ENCODE assay signal across 8 cellular contexts in the genomic region with DNA sequence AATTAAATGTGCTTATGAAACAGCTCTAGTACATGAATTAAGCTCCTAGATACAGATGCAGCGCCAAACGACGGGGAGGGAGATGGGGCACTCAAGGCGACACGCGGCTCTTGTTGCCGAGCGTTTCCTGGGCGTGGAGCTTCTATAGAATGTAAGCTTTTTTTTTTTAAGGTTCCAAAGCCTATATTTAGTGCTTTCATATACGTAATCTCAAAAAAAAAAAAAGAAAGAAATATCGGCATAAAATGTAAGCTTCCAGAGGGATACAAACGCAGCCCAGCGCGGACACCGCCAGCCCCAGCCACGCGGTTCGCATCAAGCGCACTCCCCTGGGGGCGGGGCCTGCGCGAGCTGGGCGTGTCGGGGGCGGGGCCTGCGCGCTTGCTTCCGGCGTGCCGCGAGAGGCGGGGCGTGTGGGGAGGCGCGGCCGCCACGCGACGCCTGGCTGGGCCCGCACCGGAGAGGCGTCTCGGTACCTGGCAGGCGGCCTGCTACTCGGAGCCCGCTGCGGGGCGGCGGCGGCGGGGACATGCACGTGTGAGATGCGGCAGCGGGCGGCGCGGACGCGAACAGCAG. TPM values are rescaled to one million over a fixed set of nuclear protein-coding genes. Genes with fewer than 3 reads are reported as not detected.
DNase-seq lines count a peak whose midpoint lies in the region; ATAC-seq and TF ChIP-seq lines count a peak whose summit lies in the region.

URI1 (plus strand) TSS at position 412 of the 576 bp plus-strand sequence. CDS start 309 bp downstream, outside the sequence.

- H3K27me3 ChIP-seq in RWPE2 (ENCODE audit: insufficient read depth, poor library complexity, severe bottlenecking): no peaks in the 10 kb centered on the region

- H3K4me1 ChIP-seq in RWPE2 (ENCODE audit: insufficient read depth, poor library complexity, severe bottlenecking): peaks cover 24% of the 10 kb centered on the region

- peak within 1 kb of the TSS; percentile 96 for H3K27ac Mint-ChIP-seq in neural crest cell (ENCODE audit: unreplicated experiment)
- peak within 1 kb of the TSS; percentile 94 to 98 for H3K27ac Mint-ChIP-seq in stimulated activated naive CD8-positive, alpha-beta T cell treated with anti-CD3 and anti-CD28 coated beads, Interleukin-15, amount 100 ng/mL, for 72 hours

- peaks cover 12% of the 10 kb centered on the region for H3K27me3 Mint-ChIP-seq in neural crest cell (ENCODE audit: low read depth)
- no peaks in the 10 kb centered on the region for H3K27me3 Mint-ChIP-seq in stimulated activated naive CD8-positive, alpha-beta T cell treated with anti-CD3 and anti-CD28 coated beads, Interleukin-15, amount 100 ng/mL, for 72 hours

- TF ChIP-seq CTCF in RWPE2 (IDR thresholded peaks at IDR 0.05; ENCODE audit: poor library complexity, severe bottlenecking): no peak
- TF ChIP-seq CTCF in neural crest cell (conservative IDR thresholded peaks at IDR 0.05): no peak

- peak; percentile 86 for ATAC-seq in RWPE2 (ENCODE audit: low read depth)
- peak; percentile 91 for ATAC-seq in stimulated activated naive CD8-positive, alpha-beta T cell treated with anti-CD3 and anti-CD28 coated beads, Interleukin-15, amount 100 ng/mL, for 72 hours

- peak within 1 kb of the TSS; percentile 100 for H3K4me3 ChIP-seq in RWPE2 (ENCODE audit: severe bottlenecking)

- H3K27ac ChIP-seq in RWPE2 (ENCODE audit: poor library complexity, severe bottlenecking): peak within 1 kb of the TSS; percentile 54

- DNase-seq in Daoy (ENCODE audit: low read depth) (peak; percentile 94), GOT3 (lab: John Stamatoyannopoulos, UW) (peak; percentile 56), LoVo (ENCODE audit: low spot score) (peak; percentile 91), RWPE2 (ENCODE audit: low spot score) (peak; percentile 75), fibroblast of the conjunctiva (ENCODE audit: low read depth) (peak; percentile 53), neural crest cell (ENCODE audit: low read depth, low spot score) (peak; percentile 93)
- peak; percentile 95 for DNase-seq in activated T-helper 9 cell treated with anti-CD3 and anti-CD28 coated beads, Interleukin-2, amount 50 U/mL, for 16 hours (ENCODE audit: low read depth)
- DNase-seq in stimulated activated naive CD8-positive, alpha-beta T cell treated with anti-CD3 and anti-CD28 coated beads, Interleukin-15, amount 100 ng/mL, for 72 hours: peak; percentile 92 to 95

- peak within 1 kb of the TSS; percentile 97 for H3K4me3 Mint-ChIP-seq in neural crest cell
- peak within 1 kb of the TSS; percentile 89 to 95 for H3K4me3 Mint-ChIP-seq in stimulated activated naive CD8-positive, alpha-beta T cell treated with anti-CD3 and anti-CD28 coated beads, Interleukin-15, amount 100 ng/mL, for 72 hours

- peaks cover 36% of the 10 kb centered on the region for H3K4me1 Mint-ChIP-seq in neural crest cell
- H3K4me1 Mint-ChIP-seq in stimulated activated naive CD8-positive, alpha-beta T cell treated with anti-CD3 and anti-CD28 coated beads, Interleukin-15, amount 100 ng/mL, for 72 hours: peaks cover 46% of the 10 kb centered on the region

- H3K36me3 ChIP-seq in RWPE2 (ENCODE audit: low read depth): peaks cover 10% of the 10 kb centered on the region

- peaks cover 18% of the 10 kb centered on the region for H3K9me3 Mint-ChIP-seq in neural crest cell
- H3K9me3 Mint-ChIP-seq in stimulated activated naive CD8-positive, alpha-beta T cell treated with anti-CD3 and anti-CD28 coated beads, Interleukin-15, amount 100 ng/mL, for 72 hours: peaks cover 6% of the 10 kb centered on the region in 2 donors

- peaks cover 10% of the 10 kb centered on the region for H3K36me3 Mint-ChIP-seq in neural crest cell (ENCODE audit: low read depth)

- no peaks in the 10 kb centered on the region for H3K9me3 ChIP-seq in RWPE2 (ENCODE audit: severe bottlenecking)

RNA-seq across cellular contexts. Expression of gene URI1, which starts in this region (rescaled TPM):
- total RNA-seq in Daoy (2014; rRNA removed; shearing (Covaris generic)): 121 and 130 TPM in 2 replicates
- 58.6 and 59.9 TPM in 2 replicates for total RNA-seq in neural crest cell

Comparison
In these comparisons a context has a peak if more than half of its experiments do, and no peak if none do; other contexts are left out.
1. Peak in every context shown above with its lines: DNase-seq, ATAC-seq, H3K4me3 ChIP-seq and H3K27ac ChIP-seq.